9 cellular contexts compared by ENCODE assay signal in the genomic region with DNA sequence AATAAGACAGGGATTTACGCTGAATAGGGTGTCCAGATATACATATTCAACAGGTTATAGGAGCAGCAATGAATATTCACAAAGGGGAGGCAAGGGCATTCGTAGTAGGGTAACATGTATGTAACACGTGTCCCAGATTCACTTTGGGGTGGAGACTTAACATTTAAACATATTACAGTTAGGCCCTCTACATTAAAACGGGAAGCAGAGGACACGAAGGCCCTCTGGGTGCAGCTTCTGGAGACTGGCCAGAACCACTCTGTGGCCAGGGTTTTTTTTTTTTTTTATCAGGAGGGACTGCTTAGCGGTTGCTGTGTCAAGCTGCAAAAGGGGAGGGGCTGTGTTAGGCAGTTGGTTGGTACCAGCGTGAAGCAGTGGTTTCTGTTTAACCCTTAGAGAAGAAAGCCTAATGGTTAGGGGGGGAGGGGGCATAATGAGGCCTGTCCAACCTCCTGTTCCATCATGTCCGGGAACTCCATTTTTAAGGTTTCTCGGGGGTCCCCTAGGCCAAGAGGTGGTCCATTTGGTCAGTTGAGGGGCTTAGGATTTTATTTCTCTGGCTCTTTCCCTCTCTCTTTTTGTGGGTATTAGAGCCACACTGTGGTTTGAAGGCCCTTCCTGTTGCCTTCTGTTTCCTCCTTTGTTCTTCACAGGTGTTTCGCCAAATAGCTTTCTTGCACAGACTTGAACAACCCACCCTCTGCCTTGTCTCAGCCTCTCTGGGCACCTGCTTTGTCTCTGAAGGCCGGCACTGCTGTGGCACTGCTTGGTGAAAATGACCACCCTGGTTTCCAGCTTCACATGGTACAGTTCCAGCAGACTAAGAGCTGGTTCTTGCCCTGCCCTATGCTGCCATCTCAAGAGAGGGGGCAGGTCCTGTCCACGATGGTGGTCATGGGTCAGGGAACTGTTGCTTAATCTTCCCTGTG. TPM values are rescaled to one million over a fixed set of nuclear protein-coding genes. Genes with fewer than 3 reads are reported as not detected.
A peak's percentile ranks its signal among the peaks of the same experiment; 100 is the strongest.
DNase-seq lines count a peak whose midpoint lies in the region; ATAC-seq, FAIRE-seq and TF ChIP-seq lines count a peak whose summit lies in the region.
"Had no signal": no experiment of that assay in that cellular context is flagged by ENCODE, and none has a peak within 500 bp of the region (broad histone marks: within the 10 kb centered on the region; RNA-seq: fewer than 3 reads in every experiment).

No MANE protein-coding gene starts in this region.

- CTCF ChIA-PET in activated CD4-positive, alpha-beta memory T cell treated with anti-CD3 and anti-CD28 coated beads, Interleukin-2, amount 10 ng/mL, durations not matched to agents 7 days and 5 days (lab: Charles Lee), result interaction anchor here (0.6 to 2.1 kb wide), 6 partner anchors 8 to 427 kb away, joined by 3 to 9 read pairs (median 4); a partner anchor contains a TSS

- H3K27me3 Mint-ChIP-seq in activated CD4-positive, alpha-beta memory T cell treated with anti-CD3 and anti-CD28 coated beads, Interleukin-2, amount 10 ng/mL, durations not matched to agents 7 days and 5 days, result peaks cover 6% of the 10 kb centered on the region

- no peaks in the 10 kb centered on the region for H3K9me3 Mint-ChIP-seq in activated CD4-positive, alpha-beta memory T cell treated with anti-CD3 and anti-CD28 coated beads, Interleukin-2, amount 10 ng/mL, durations not matched to agents 7 days and 5 days

- DNase-seq in Right ventricle myocardium inferior (ENCODE audit: missing footprints), result peak; percentile 70
- DNase-seq in cardiac septum (ENCODE audit: low spot score), result no peak
- peak; percentile 90 for DNase-seq in H4 (ENCODE audit: low spot score)
- DNase-seq in M059J (ENCODE audit: low read depth), result peak; percentile 88
- peak; percentile 55 for DNase-seq in activated CD4-positive, alpha-beta memory T cell treated with anti-CD3 and anti-CD28 coated beads, Interleukin-2, amount 10 ng/mL, durations not matched to agents 7 days and 5 days
- peak; percentile 61 for DNase-seq in kidney
- DNase-seq in upper lobe of left lung, result peak in 1 of 2 donors; percentile 80
- DNase-seq in NCI-H2081 treated with DMSO at 0.1 percent for 48 hours (lab: John Stamatoyannopoulos, UW), result no peak

- H3K27me3 ChIP-seq in upper lobe of left lung, result no peaks in the 10 kb centered on the region

- H3K9me3 ChIP-seq in kidney (ENCODE audit: control insufficient read depth in 1 of 2, low read length in 2 of 2) (no peaks in the 10 kb centered on the region), upper lobe of left lung (no peaks in the 10 kb centered on the region)

- FAIRE-seq in kidney (lab: Jason Lieb, UNC), result no peak
- FAIRE-seq: endometrium had no signal

- H3K27ac ChIP-seq in kidney (ENCODE audit: low read depth in 2 of 2, low read length in 2 of 2), result no peak overlapping the region
- H3K27ac ChIP-seq in upper lobe of left lung, result peak overlapping the region in 3 of 4 donors; percentile 35 to 59 (median 42)

- H3K4me1 Mint-ChIP-seq in activated CD4-positive, alpha-beta memory T cell treated with anti-CD3 and anti-CD28 coated beads, Interleukin-2, amount 10 ng/mL, durations not matched to agents 7 days and 5 days, result peaks cover 49% of the 10 kb centered on the region

- no peak overlapping the region for H3K9ac ChIP-seq in kidney (ENCODE audit: low read length in 2 of 2)

- TF ChIP-seq POLR2A in upper lobe of left lung (IDR thresholded peaks at IDR 0.05), result no peak

- POLR2A ChIA-PET in activated CD4-positive, alpha-beta memory T cell treated with anti-CD3 and anti-CD28 coated beads, Interleukin-2, amount 10 ng/mL, durations not matched to agents 7 days and 5 days (lab: Charles Lee), result interaction anchor here (1.4 to 1.9 kb wide), 4 partner anchors 9 to 115 kb away, joined by 3 to 12 read pairs (median 6); a partner anchor contains a TSS

- peak; percentile 88 for ATAC-seq in Right ventricle myocardium inferior
- peak; percentile 84 to 86 for ATAC-seq in upper lobe of left lung (ENCODE audit: low FRiP score in 2 of 2)

- H3K4me3 ChIP-seq in kidney (ENCODE audit: low read length in 2 of 2) (no peak overlapping the region), upper lobe of left lung (no peak overlapping the region)

- H3K36me3 Mint-ChIP-seq in activated CD4-positive, alpha-beta memory T cell treated with anti-CD3 and anti-CD28 coated beads, Interleukin-2, amount 10 ng/mL, durations not matched to agents 7 days and 5 days (ENCODE audit: low read depth), result no peaks in the 10 kb centered on the region

- intact Hi-C loops in Right ventricle myocardium inferior (cut with DNase I), result no loop called here
- intact Hi-C loops in cardiac septum (cut with DNase I), result no loop called here
- intact Hi-C loops in kidney (cut with DNase I), result no loop called here

- H3K4me1 ChIP-seq in kidney (ENCODE audit: control insufficient read depth in 1 of 2, insufficient read depth in 1 of 2, low read depth in 1 of 2, low read length in 2 of 2) (peaks cover 0 to 11% of the 10 kb centered on the region in 2 donors), upper lobe of left lung (peaks cover 16 to 31% (median 21%) of the 10 kb centered on the region in 4 donors)

- H3K36me3 ChIP-seq in kidney (ENCODE audit: control insufficient read depth in 1 of 2, insufficient read depth in 2 of 2, low read length in 2 of 2) (no peaks in the 10 kb centered on the region), upper lobe of left lung (peaks cover 0 to 2% (median 0%) of the 10 kb centered on the region in 4 donors)

- peak overlapping the region; percentile 75 for H3K27ac Mint-ChIP-seq in activated CD4-positive, alpha-beta memory T cell treated with anti-CD3 and anti-CD28 coated beads, Interleukin-2, amount 10 ng/mL, durations not matched to agents 7 days and 5 days

- TF ChIP-seq CTCF in kidney (IDR thresholded peaks at IDR 0.05; ENCODE audit: borderline replicate concordance, extremely low read depth, insufficient read depth) (no peak), upper lobe of left lung (IDR thresholded peaks at IDR 0.05) (no peak)

- peak overlapping the region; percentile 17 for H3K4me3 Mint-ChIP-seq in activated CD4-positive, alpha-beta memory T cell treated with anti-CD3 and anti-CD28 coated beads, Interleukin-2, amount 10 ng/mL, durations not matched to agents 7 days and 5 days

- 30 to 36% methylated on average over 12 of the region's 12 CpGs for WGBS in upper lobe of left lung, 2 donors

- TF ChIP-seq EP300 in upper lobe of left lung (IDR thresholded peaks at IDR 0.05), result no peak

RNA-seq across cellular contexts. Expression of a gene that starts 26.4 kb away (rescaled TPM):
- 4.3 TPM for total RNA-seq in Right ventricle myocardium inferior
- 1.2 TPM for total RNA-seq in cardiac septum
- total RNA-seq in H4 (2014; rRNA removed; shearing (Covaris generic)), result not detected in 2 replicates
- total RNA-seq in M059J (2014; rRNA removed; shearing (Covaris generic)), result not detected in 2 replicates
- 100 to 1,000 TPM; 136 to 141 TPM for total RNA-seq in activated CD4-positive, alpha-beta memory T cell treated with anti-CD3 and anti-CD28 coated beads, Interleukin-2, amount 10 ng/mL, durations not matched to agents 7 days and 5 days
- total RNA-seq in kidney, result 8.8 TPM
- polyA plus RNA-seq in kidney (ENCODE audit: insufficient read depth, low read depth, low replicate concordance), result 1.4 TPM
- total RNA-seq in upper lobe of left lung, result 10 to 100 TPM in 5 of 6 donors, 1 to 10 TPM in 1; 6.3 to 26.9 (median 15.9) TPM

Comparison
In these comparisons a context has a peak if more than half of its experiments do, and no peak if none do; other contexts are left out.
1. DNase-seq: peak in Right ventricle myocardium inferior (single experiment), H4 (single experiment), M059J (single experiment), activated CD4-positive, alpha-beta memory T cell treated with anti-CD3 and anti-CD28 coated beads, Interleukin-2, amount 10 ng/mL, durations not matched to agents 7 days and 5 days (single experiment) and kidney (single experiment); none in cardiac septum (single experiment) and NCI-H2081 treated with DMSO at 0.1 percent for 48 hours (single experiment).
2. H3K27ac ChIP-seq: peak in upper lobe of left lung (3 of 4); none in kidney (0 of 2).
3. RNA of a gene that starts 26.4 kb away (total RNA-seq): 136 to 141 TPM in activated CD4-positive, alpha-beta memory T cell treated with anti-CD3 and anti-CD28 coated beads, Interleukin-2, amount 10 ng/mL, durations not matched to agents 7 days and 5 days; 6.3 to 26.9 TPM in upper lobe of left lung, 8.8 TPM in kidney (single experiment), 4.3 TPM in Right ventricle myocardium inferior (single experiment), 1.2 TPM in cardiac septum (single experiment), not detected in H4 and not detected in M059J; every median in the first group is over 4 times any median in the second.